Comparison of ENCODE assay signal across 15 cellular contexts in the genomic region with DNA sequence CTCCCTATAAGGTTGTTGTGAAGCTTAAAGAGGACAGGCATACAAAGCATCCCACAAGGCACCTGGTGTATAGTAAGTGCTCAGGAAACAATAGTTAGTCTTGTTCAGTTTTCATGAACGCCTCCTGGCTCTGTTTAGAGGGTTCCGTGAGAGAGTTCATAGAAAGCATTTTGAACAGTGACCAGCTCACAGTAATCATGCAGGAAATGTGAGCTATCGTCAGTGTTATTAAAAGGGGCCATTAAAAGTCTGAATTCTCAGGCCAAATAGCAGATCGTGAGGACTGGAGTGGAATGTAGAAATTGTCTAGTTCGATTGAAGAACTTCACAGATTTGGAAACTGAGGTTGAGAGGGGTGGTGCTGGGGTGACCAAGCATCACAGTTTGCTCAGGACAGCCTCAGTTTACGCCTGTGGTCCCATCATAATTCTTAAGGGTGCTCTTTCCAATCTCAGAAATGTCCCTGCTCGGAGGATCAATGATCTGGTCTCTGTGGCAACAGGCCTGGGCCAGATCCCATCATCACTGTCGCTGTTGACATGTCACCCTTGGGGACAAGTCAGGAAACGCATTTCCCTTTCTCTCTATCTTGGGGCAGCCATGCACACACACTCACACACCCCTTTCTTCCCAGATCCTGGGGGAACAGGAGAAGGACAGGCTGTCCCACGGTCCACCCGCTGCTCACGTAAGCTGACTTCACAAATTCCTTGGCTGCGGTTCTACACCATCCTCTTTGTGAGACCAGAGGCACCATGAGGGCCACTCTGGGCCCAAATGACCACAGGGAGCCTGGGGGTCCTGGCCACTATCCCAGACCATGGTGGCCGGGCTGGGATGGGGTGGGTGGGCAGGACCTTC. TPM values are rescaled to one million over a fixed set of nuclear protein-coding genes. Genes with fewer than 3 reads are reported as not detected.
DNase-seq lines count a peak whose midpoint lies in the region; TF ChIP-seq lines count a peak whose summit lies in the region.
"Had no signal": no experiment of that assay in that cellular context is flagged by ENCODE, and none has a peak within 500 bp of the region (broad histone marks: within the 10 kb centered on the region; RNA-seq: fewer than 3 reads in every experiment).

No MANE protein-coding gene starts in this region.

- H3K4me3 ChIP-seq in esophagus muscularis mucosa, result no peak overlapping the region
- H3K4me3 ChIP-seq in subcutaneous abdominal adipose tissue (ENCODE audit: low read depth in 1 of 5, low read length in 5 of 5), result no peak overlapping the region

- no peak for TF ChIP-seq CTCF in RWPE1 (conservative IDR thresholded peaks at IDR 0.05; ENCODE audit: low read depth)
- no peak for TF ChIP-seq CTCF in esophagus muscularis mucosa (IDR thresholded peaks at IDR 0.05)

- peak; percentile 87 for TF ChIP-seq EP300 in esophagus muscularis mucosa (IDR thresholded peaks at IDR 0.05)

- H3K9me3 ChIP-seq in esophagus muscularis mucosa (no peaks in the 10 kb centered on the region), subcutaneous abdominal adipose tissue (ENCODE audit: control insufficient read depth in 5 of 5, low read length in 5 of 5) (no peaks in the 10 kb centered on the region)

- intact Hi-C loops in esophagus muscularis mucosa (cut with DNase I), result no loop called here

- CTCF ChIA-PET in RWPE1 (lab: Yijun Ruan, JAX), result interaction anchor here (0.6 to 1.2 kb wide), 4 partner anchors 43 to 100 kb away, joined by 3 to 9 read pairs (median 6); no protein-coding TSS in a partner anchor

- WGBS in esophagus muscularis mucosa, result 60% methylated on average over 13 of the region's 14 CpGs

- peaks cover 82 to 100% (median 96%) of the 10 kb centered on the region in 4 donors for H3K4me1 ChIP-seq in esophagus muscularis mucosa
- peaks cover 0 to 59% (median 11%) of the 10 kb centered on the region in 5 donors for H3K4me1 ChIP-seq in subcutaneous abdominal adipose tissue (ENCODE audit: control insufficient read depth in 5 of 5, insufficient read depth in 5 of 5, low read length in 5 of 5)

- H3K36me3 ChIP-seq in esophagus muscularis mucosa (peaks cover 6 to 60% (median 47%) of the 10 kb centered on the region in 4 donors), subcutaneous abdominal adipose tissue (ENCODE audit: control insufficient read depth in 5 of 5, insufficient read depth in 5 of 5, low read length in 5 of 5) (peaks cover 0 to 2% (median 0%) of the 10 kb centered on the region in 5 donors)

- TF ChIP-seq POLR2A in esophagus muscularis mucosa (IDR thresholded peaks at IDR 0.05; ENCODE audit: low read depth), result no peak

- H3K27me3 ChIP-seq in esophagus muscularis mucosa (no peaks in the 10 kb centered on the region), subcutaneous abdominal adipose tissue (ENCODE audit: control insufficient read depth in 5 of 5, insufficient read depth in 4 of 5, low read length in 5 of 5) (no peaks in the 10 kb centered on the region)

- H3K27ac ChIP-seq in RWPE1 (peak overlapping the region; percentile 65), esophagus muscularis mucosa (replicated peaks in 1 of 4) (peak overlapping the region; percentile 87 to 93 (median 88)), subcutaneous abdominal adipose tissue (ENCODE audit: low read depth, low read length) (peak overlapping the region; percentile 72)

- no peak for DNase-seq in RWPE1 (ENCODE audit: low spot score)
- DNase-seq in esophagus muscularis mucosa (ENCODE audit: extremely low spot score), result no peak
- peak; percentile 86 to 91 for DNase-seq in lung microvascular endothelial cell (ENCODE audit: low read depth in 2 of 2)
- DNase-seq in NCI-H526 treated with DMSO at 0.1 percent for 48 hours (lab: John Stamatoyannopoulos, UW), result no peak
- DNase-seq in NCI-H1092 treated with DMSO at 0.1 percent for 48 hours (lab: John Stamatoyannopoulos, UW), result no peak
- no peak for DNase-seq in ACHN
- DNase-seq in kidney tubule cell (ENCODE audit: low spot score), result no peak
- DNase-seq: activated CD8-positive, alpha-beta T cell treated with anti-CD3 and anti-CD28 coated beads for 36 hours; activated effector memory CD4-positive, alpha-beta T cell treated with Interleukin-2 at 50 U/mL for 16 hours; CD4-positive, CD25-positive, alpha-beta regulatory T cell; GDM1; immature natural killer cell; NCI-H1048; stimulated activated CD4-positive, alpha-beta T cell treated with anti-CD3 and anti-CD28 coated beads, Interleukin-15, amount 100 ng/mL, for 24 hours had no signal

- POLR2A ChIA-PET in RWPE1 (lab: Yijun Ruan, JAX; ENCODE audit: low non-redundant PET), result no interaction called here

- H3K9ac ChIP-seq in subcutaneous abdominal adipose tissue (ENCODE audit: low read length in 5 of 5), result peak overlapping the region in 2 of 5 donors; percentile 22 to 71

- in situ Hi-C loops in ACHN (cut with HindIII; ENCODE audit: low pct_ligation_motif_present, low pct_unique_long_range_greater_than_20kb, low sequenced_read_pairs), result no loop called here

RNA-seq across cellular contexts. Expression of gene TGM2, which starts 7.2 kb away (rescaled TPM):
- total RNA-seq in esophagus muscularis mucosa, result 100 to 1,000 TPM; 170 to 385 (median 212) TPM
- total RNA-seq in lung microvascular endothelial cell, result 273 and 343 TPM in 2 replicates
- total RNA-seq: activated CD8-positive, alpha-beta T cell treated with anti-CD3 and anti-CD28 coated beads for 36 hours; CD4-positive, CD25-positive, alpha-beta regulatory T cell had no signal

Comparison
In these comparisons a context has a peak if more than half of its experiments do, and no peak if none do; other contexts are left out.
1. DNase-seq: peak in lung microvascular endothelial cell (2 of 2); none in RWPE1 (single experiment), esophagus muscularis mucosa (single experiment), NCI-H526 treated with DMSO at 0.1 percent for 48 hours (single experiment), NCI-H1092 treated with DMSO at 0.1 percent for 48 hours (single experiment), ACHN (single experiment) and kidney tubule cell (single experiment).
2. Peak in every context shown above with its lines, with median percentiles within 50 percentile points of each other: H3K27ac ChIP-seq.